Comparison of ENCODE assay signal across 8 cellular contexts in genomic region chr1:9784508-9785133, GRCh38. TPM values are rescaled to one million over a fixed set of nuclear protein-coding genes. Genes with fewer than 3 reads are reported as not detected.
A peak's percentile ranks its signal among the peaks of the same experiment; 100 is the strongest.
DNase-seq lines count a peak whose midpoint lies in the region; ATAC-seq and TF ChIP-seq lines count a peak whose summit lies in the region.

No MANE protein-coding gene starts in this region.

- no peaks in the 10 kb centered on the region for H3K36me3 ChIP-seq in CD8-positive, alpha-beta T cell (ENCODE audit: insufficient read depth, low read length)
- no peaks in the 10 kb centered on the region for H3K36me3 ChIP-seq in PC-9 (ENCODE audit: low read depth)
- no peaks in the 10 kb centered on the region for H3K36me3 ChIP-seq in gastroesophageal sphincter

- 0 out of 2 replicates have a peak, but pooled peaks cover 23% of the 10 kb centered on the region for H3K79me2 ChIP-seq in PC-9 (ENCODE audit: low read depth)

- H2AFZ ChIP-seq in PC-9, result no peak overlapping the region

- no peaks in the 10 kb centered on the region for H3K9me3 Mint-ChIP-seq in CD8-positive, alpha-beta T cell

- TF ChIP-seq CTCF in CD8-positive, alpha-beta T cell (IDR thresholded peaks at IDR 0.05), result peak; percentile 80
- TF ChIP-seq CTCF in HL-60 (IDR thresholded peaks at IDR 0.05; ENCODE audit: insufficient read depth, low read length), result peak; percentile 51
- peak; percentile 80 for TF ChIP-seq CTCF in PC-9 (conservative IDR thresholded peaks at IDR 0.05)
- TF ChIP-seq CTCF in gastroesophageal sphincter (IDR thresholded peaks at IDR 0.05), result peak in 3 of 4 experiments; percentile 66 to 72 (median 68)

- WGBS in gastroesophageal sphincter (ENCODE audit: low coverage in 1 of 2), 2 donors, result 80 to 81% methylated on average over 3 of the region's 3 CpGs

- H3K4me2 ChIP-seq in PC-9, result no peak overlapping the region

- peaks cover 33% of the 10 kb centered on the region for H3K4me1 Mint-ChIP-seq in CD8-positive, alpha-beta T cell (ENCODE audit: low read depth)

- peak; percentile 54 for ATAC-seq in CD8-positive, alpha-beta T cell
- ATAC-seq in gastroesophageal sphincter (no peak), GM18868 (IDR thresholded peaks at IDR 0.05; ENCODE audit: unreplicated experiment) (no peak)

- BruUV-seq in PC-9 (replicated peaks; lab: Mats Ljungman, UMichigan), result no TSS peak

- H3F3A ChIP-seq in PC-9 (ENCODE audit: insufficient read depth, low read depth), result no peaks in the 10 kb centered on the region

- peaks cover 20% of the 10 kb centered on the region for H3K4me1 ChIP-seq in CD8-positive, alpha-beta T cell (ENCODE audit: insufficient read depth, low read length)
- H3K4me1 ChIP-seq in PC-9 (replicated peaks; ENCODE audit: insufficient read depth) (no peaks in the 10 kb centered on the region), gastroesophageal sphincter (no peaks in the 10 kb centered on the region)

- TF ChIP-seq POLR2A in gastroesophageal sphincter (IDR thresholded peaks at IDR 0.05), result no peak

- intact Hi-C loops in CD8-positive, alpha-beta T cell (cut with DNase I, micrococcal nuclease), result loop anchor here (1.0 to 5.0 kb wide), 6 partner anchors 40 to 644 kb away; partner anchors contain the start of genes LZIC (in 1 of the 2), NMNAT1 (in 1 of the 2) and UBE4B (in 1 of the 2)
- intact Hi-C loops in PC-9 (cut with micrococcal nuclease; ENCODE audit: unreplicated experiment), result loop anchor here (1.0 kb wide), 1 partner anchor 83 kb away; no protein-coding TSS in a partner anchor

- no peak overlapping the region for H3K27ac ChIP-seq in CD8-positive, alpha-beta T cell (ENCODE audit: low read depth, low read length)
- H3K27ac ChIP-seq in HL-60 (replicated peaks) (no peak overlapping the region), PC-9 (no peak overlapping the region), gastroesophageal sphincter (no peak overlapping the region)

- H4K20me1 ChIP-seq in PC-9 (ENCODE audit: insufficient read depth), result peaks cover 5% of the 10 kb centered on the region

- H3K9me2 ChIP-seq in PC-9 (ENCODE audit: insufficient read depth), result no peaks in the 10 kb centered on the region

- peaks cover 3% of the 10 kb centered on the region for H3K36me3 Mint-ChIP-seq in CD8-positive, alpha-beta T cell

- H3K4me3 ChIP-seq in CD8-positive, alpha-beta T cell (ENCODE audit: low read depth, low read length), result no peak overlapping the region
- H3K4me3 ChIP-seq in HL-60 (replicated peaks; ENCODE audit: insufficient read depth, low read length), result no peak overlapping the region
- H3K4me3 ChIP-seq in PC-9, result no peak overlapping the region
- no peak overlapping the region for H3K4me3 ChIP-seq in gastroesophageal sphincter

- H3K27me3 Mint-ChIP-seq in CD8-positive, alpha-beta T cell (ENCODE audit: low read depth), result no peaks in the 10 kb centered on the region

- peak; percentile 36 to 68 (median 63) for DNase-seq in CD8-positive, alpha-beta T cell
- DNase-seq in HL-60 (ENCODE audit: low read depth in 1 of 2, low spot score in 1 of 2), result peak; percentile 28 to 67
- DNase-seq in PC-9, result peak; percentile 37 to 39
- peak; percentile 33 for DNase-seq in activated T-helper 1 cell treated with Interleukin-2 at 50 U/mL for 16 hours (ENCODE audit: low read depth)
- DNase-seq in stimulated activated CD4-positive, alpha-beta T cell treated with anti-CD3 and anti-CD28 coated beads, Interleukin-15, amount 100 ng/mL, for 24 hours, result peak; percentile 76
- no peak for DNase-seq in mesenteric fat pad (ENCODE audit: low spot score)

- no peaks in the 10 kb centered on the region for H3K9me3 ChIP-seq in CD8-positive, alpha-beta T cell (ENCODE audit: low read length)
- H3K9me3 ChIP-seq in PC-9 (ENCODE audit: insufficient read depth, low read depth) (no peaks in the 10 kb centered on the region), gastroesophageal sphincter (no peaks in the 10 kb centered on the region)

- POLR2A ChIA-PET in CD8-positive, alpha-beta T cell (lab: Charles Lee), result interaction anchor here (0.8 to 1.3 kb wide), 3 partner anchors 64 to 126 kb away, joined by 3 to 5 read pairs (median 4); partner anchors contain the start of gene CTNNBIP1
- POLR2A ChIA-PET in PC-9 (lab: Charles Lee; ENCODE audit: unreplicated experiment), result no interaction called here

- no peaks in the 10 kb centered on the region for H3K27me3 ChIP-seq in CD8-positive, alpha-beta T cell (ENCODE audit: insufficient read depth, low read length)
- H3K27me3 ChIP-seq in HL-60 (ENCODE audit: insufficient read depth, poor library complexity, severe bottlenecking) (no peaks in the 10 kb centered on the region), PC-9 (ENCODE audit: insufficient read depth, low read depth) (no peaks in the 10 kb centered on the region), gastroesophageal sphincter (no peaks in the 10 kb centered on the region)

- H3K4me3 Mint-ChIP-seq in CD8-positive, alpha-beta T cell, result no peak overlapping the region

- no peak for TF ChIP-seq EP300 in gastroesophageal sphincter (IDR thresholded peaks at IDR 0.05)

- CTCF ChIA-PET in CD8-positive, alpha-beta T cell (lab: Charles Lee), result interaction anchor here (0.6 to 13.4 kb wide), 47 partner anchors 9 to 855 kb away, joined by 3 to 361 read pairs (median 4); partner anchors contain the start of genes CLSTN1, CTNNBIP1, LZIC and NMNAT1
- CTCF ChIA-PET in PC-9 (lab: Charles Lee), result interaction anchor here (0.7 to 1.1 kb wide), 6 partner anchors 19 to 340 kb away, joined by 3 to 13 read pairs (median 3); no protein-coding TSS in a partner anchor

- H3K27ac Mint-ChIP-seq in CD8-positive, alpha-beta T cell, result no peak overlapping the region

RNA-seq across cellular contexts. Expression of gene CLSTN1, which starts 39.1 kb away (rescaled TPM):
- 10 to 100 TPM; 50.0 to 51.1 TPM for total RNA-seq in CD8-positive, alpha-beta T cell
- total RNA-seq in PC-9 (2021) (138 and 140 TPM in 2 replicates), gastroesophageal sphincter (10 to 100 TPM; 45.1 to 95.4 (median 58.7) TPM), mesenteric fat pad (43.6 TPM)
